In genomic region chr4:98928131-98928504, GRCh38 we compare ENCODE assay signal across 8 cellular contexts. TPM values are rescaled to one million over a fixed set of nuclear protein-coding genes. Genes with fewer than 3 reads are reported as not detected.
A peak's percentile ranks its signal among the peaks of the same experiment; 100 is the strongest.
DNase-seq lines count a peak whose midpoint lies in the region; ATAC-seq and TF ChIP-seq lines count a peak whose summit lies in the region.

No MANE protein-coding gene starts in this region.

- WGBS in psoas muscle, 3 donors = 0 to 1% (median 0%) methylated on average over 25 to 26 of the region's 26 CpGs

- H3K27me3 ChIP-seq in MG63 (no peaks in the 10 kb centered on the region), psoas muscle (ENCODE audit: insufficient read depth in 3 of 3, low read length in 2 of 3) (no peaks in the 10 kb centered on the region), uterus (no peaks in the 10 kb centered on the region)

- intact Hi-C loops in left ventricle myocardium superior (cut with micrococcal nuclease) = no loop called here
- intact Hi-C loops in psoas muscle (cut with DNase I) = loop anchor here in 1 of 2 donors (10.0 kb wide), 1 partner anchor 663 kb away; the partner anchor contains the start of gene RAP1GDS1
- intact Hi-C loops in uterus (cut with DNase I; ENCODE audit: low total_unique reads) = no loop called here

- TF ChIP-seq POLR2A in uterus (IDR thresholded peaks at IDR 0.05) = no peak

- peak; percentile 70 for ATAC-seq in left ventricle myocardium superior
- peak; percentile 46 to 65 (median 53) for ATAC-seq in psoas muscle

- no peaks in the 10 kb centered on the region for H3K9me3 ChIP-seq in MG63
- H3K9me3 ChIP-seq in psoas muscle = no peaks in the 10 kb centered on the region
- H3K9me3 ChIP-seq in uterus = no peaks in the 10 kb centered on the region

- TF ChIP-seq CTCF in psoas muscle (IDR thresholded peaks at IDR 0.05) (no peak), uterus (IDR thresholded peaks at IDR 0.05) (peak in 1 of 4 experiments; percentile 12)

- H3K4me3 ChIP-seq in MG63 = peak overlapping the region; percentile 96
- H3K4me3 ChIP-seq in psoas muscle = peak overlapping the region; percentile 96
- peak overlapping the region; percentile 84 to 99 for H3K4me3 ChIP-seq in uterus

- H3K27ac ChIP-seq in psoas muscle (peak overlapping the region; percentile 95), uterus (peak overlapping the region; percentile 94 to 96)

- H3K36me3 ChIP-seq in MG63 (peaks cover 26% of the 10 kb centered on the region), psoas muscle (ENCODE audit: insufficient read depth in 1 of 2, low read depth in 1 of 2) (peaks cover 4 to 9% of the 10 kb centered on the region in 2 donors), uterus (no peaks in the 10 kb centered on the region)

- H3K4me1 ChIP-seq in psoas muscle (peaks cover 45% of the 10 kb centered on the region), uterus (peaks cover 0 to 5% of the 10 kb centered on the region in 2 donors)

- DNase-seq in GF-D8 (lab: John Stamatoyannopoulos, UW) (peak; percentile 56), H4 (ENCODE audit: low spot score) (peak; percentile 75), MG63 (peak; percentile 74), SW 1271 (lab: John Stamatoyannopoulos, UW) (peak; percentile 51 to 74), amniotic epithelial cell (ENCODE audit: low read depth) (peak; percentile 80), left ventricle myocardium superior (peak; percentile 67), psoas muscle (peak; percentile 64 to 74), uterus (peak; percentile 54 to 60)

RNA-seq across cellular contexts. Expression of gene EIF4E, which starts 0.8 kb away (rescaled TPM):
- 232 and 242 TPM in 2 replicates for total RNA-seq in H4 (2014; rRNA removed; shearing (Covaris generic))
- 81.2 and 236 TPM in 2 replicates for total RNA-seq in MG63 (2014; rRNA removed; shearing (Covaris generic); ENCODE audit: low replicate concordance)
- 57.5 TPM for total RNA-seq in left ventricle myocardium superior
- 10 to 100 TPM; 47.7 to 71.2 (median 60.5) TPM for total RNA-seq in psoas muscle
- polyA plus RNA-seq in psoas muscle = 10 to 100 TPM; 37.1 to 94.7 (median 88.4) TPM
- total RNA-seq in uterus = 100 to 1,000 TPM in 1 of 4 donors, 10 to 100 TPM in 3; 24.6 to 149 (median 87.9) TPM

Comparison
In these comparisons a context has a peak if more than half of its experiments do, and no peak if none do; other contexts are left out.
1. Peak in every context shown above with its lines: DNase-seq, ATAC-seq, H3K4me3 ChIP-seq and H3K27ac ChIP-seq.